In genomic region chr3:100068758-100069345, GRCh38 we compare ENCODE assay signal across 8 cellular contexts. TPM values are rescaled to one million over a fixed set of nuclear protein-coding genes. Genes with fewer than 3 reads are reported as not detected.
DNase-seq lines count a peak whose midpoint lies in the region; ATAC-seq and TF ChIP-seq lines count a peak whose summit lies in the region.

No MANE protein-coding gene starts in this region.

- H3K36me3 ChIP-seq in right atrium auricular region (no peaks in the 10 kb centered on the region), sigmoid colon (no peaks in the 10 kb centered on the region)

- no peaks in the 10 kb centered on the region for H3K9me3 ChIP-seq in right atrium auricular region
- H3K9me3 ChIP-seq in sigmoid colon = no peaks in the 10 kb centered on the region

- intact Hi-C loops in sigmoid colon (cut with DNase I) = loop anchor here (2.0 kb wide), 1 partner anchor 186 kb away; no protein-coding TSS in a partner anchor

- ATAC-seq in HG02571 (IDR thresholded peaks at IDR 0.05; ENCODE audit: unreplicated experiment) = peak; percentile 77

- peaks cover 0 to 35% of the 10 kb centered on the region in 2 donors for H3K4me1 ChIP-seq in right atrium auricular region
- H3K4me1 ChIP-seq in sigmoid colon = peaks cover 0 to 27% (median 15%) of the 10 kb centered on the region in 4 donors

- H3K27me3 ChIP-seq in right atrium auricular region (no peaks in the 10 kb centered on the region), sigmoid colon (no peaks in the 10 kb centered on the region)

- TF ChIP-seq POLR2A in sigmoid colon (IDR thresholded peaks at IDR 0.05) = no peak

- TF ChIP-seq CTCF in GM10266 (IDR thresholded peaks at IDR 0.05; ENCODE audit: control insufficient read depth, insufficient read depth, low read depth, missing control alignments) (peak; percentile 80), right atrium auricular region (IDR thresholded peaks at IDR 0.05) (peak; percentile 73 to 85), sigmoid colon (IDR thresholded peaks at IDR 0.05) (peak in 3 of 4 experiments; percentile 67)

- DNase-seq in GM10266 (ENCODE audit: extremely low spot score) = peak; percentile 71
- peak; percentile 21 for DNase-seq in NCI-H1436 treated with DMSO at 0.1 percent for 48 hours (lab: John Stamatoyannopoulos, UW)
- peak; percentile 39 to 82 (median 52) for DNase-seq in T-helper 1 cell
- peak; percentile 83 for DNase-seq in amniotic epithelial cell (ENCODE audit: low read depth)
- DNase-seq in right atrium auricular region (ENCODE audit: low spot score) = peak; percentile 89
- DNase-seq in sigmoid colon = peak; percentile 85
- DNase-seq in KG1 (lab: John Stamatoyannopoulos, UW) = no peak

- 23 to 36% methylated on average over 6 of the region's 6 CpGs for WGBS in sigmoid colon, 2 donors

- H3K27ac ChIP-seq in right atrium auricular region (peak overlapping the region; percentile 25 to 61), sigmoid colon (peak overlapping the region in 2 of 4 donors; percentile 22 to 50)

- no peak for TF ChIP-seq EP300 in sigmoid colon (IDR thresholded peaks at IDR 0.05)

- H3K4me3 ChIP-seq in right atrium auricular region (no peak overlapping the region), sigmoid colon (no peak overlapping the region)

RNA-seq across cellular contexts. Expression of gene FILIP1L, which starts 45.4 kb away (rescaled TPM):
- 100 to 1,000 TPM in 1 of 2 donors, 10 to 100 TPM in 1; 97.0 to 112 TPM for total RNA-seq in right atrium auricular region
- 10 to 100 TPM; 42.5 to 93.3 (median 67.6) TPM for total RNA-seq in sigmoid colon
- polyA plus RNA-seq in sigmoid colon = 10 to 100 TPM in 1 of 3 donors, 1 to 10 TPM in 2; 6.0 to 14.9 (median 6.5) TPM
